In genomic region chr7:32496052-32496813, GRCh38 we compare ENCODE assay signal across 8 cellular contexts. TPM values are rescaled to one million over a fixed set of nuclear protein-coding genes. Genes with fewer than 3 reads are reported as not detected.
DNase-seq lines count a peak whose midpoint lies in the region; ATAC-seq and TF ChIP-seq lines count a peak whose summit lies in the region.

No MANE protein-coding gene starts in this region.

- H3K27me3 ChIP-seq in heart right ventricle (no peaks in the 10 kb centered on the region), Panc1 (ENCODE audit: control insufficient read depth, insufficient read depth, low read length) (no peaks in the 10 kb centered on the region), ovary (no peaks in the 10 kb centered on the region)

- H3K27ac ChIP-seq in heart right ventricle: peak overlapping the region; percentile 84 to 100 (median 98)
- peak overlapping the region; percentile 91 for H3K27ac ChIP-seq in Panc1 (ENCODE audit: low read length)
- H3K27ac ChIP-seq in epithelial cell of prostate: peak overlapping the region; percentile 89
- peak overlapping the region in 1 of 2 donors; percentile 87 for H3K27ac ChIP-seq in ovary

- CTCF ChIA-PET in Panc1 (lab: Charles Lee): no interaction called here

- intact Hi-C loops in heart right ventricle (cut with DNase I) (loop anchor here in 7 of 10 donors (5.0 to 10.0 kb wide), 7 partner anchors 41 to 559 kb away; partner anchors contain the start of genes FKBP9 (in 1 of the 7) and KBTBD2 (in 1 of the 7)), Right ventricle myocardium inferior (cut with DNase I) (no loop called here), Panc1 (cut with micrococcal nuclease; ENCODE audit: unreplicated experiment) (loop anchor here (10.0 kb wide), 2 partner anchors 69 to 169 kb away; no protein-coding TSS in a partner anchor), ovary (cut with DNase I) (no loop called here)

- peaks cover 0 to 42% (median 31%) of the 10 kb centered on the region in 9 donors for H3K4me1 ChIP-seq in heart right ventricle
- H3K4me1 ChIP-seq in Panc1 (ENCODE audit: control insufficient read depth, insufficient read depth, low read length): peaks cover 14% of the 10 kb centered on the region
- H3K4me1 ChIP-seq in ovary (ENCODE audit: insufficient read depth): peaks cover 2% of the 10 kb centered on the region

- H3K9me3 ChIP-seq in heart right ventricle (peaks cover 0 to 6% (median 0%) of the 10 kb centered on the region in 11 donors), Panc1 (ENCODE audit: control insufficient read depth, insufficient read depth, low read depth, low read length) (no peaks in the 10 kb centered on the region), ovary (no peaks in the 10 kb centered on the region)

- ATAC-seq in heart right ventricle (no peak), Right ventricle myocardium inferior (no peak), Panc1 (no peak), GM18870 (IDR thresholded peaks at IDR 0.05; ENCODE audit: unreplicated experiment) (no peak), GM18498 (IDR thresholded peaks at IDR 0.05; ENCODE audit: unreplicated experiment) (no peak)

- DNase-seq in heart right ventricle: no peak
- no peak for DNase-seq in Right ventricle myocardium inferior (ENCODE audit: missing footprints)
- DNase-seq in Panc1 (ENCODE audit: low read depth, low spot score): no peak
- DNase-seq in epithelial cell of prostate (ENCODE audit: low read depth, low spot score): no peak
- no peak for DNase-seq in ovary
- DNase-seq in NOMO-1 treated with dmso at 0.1 percent for 144 hours (lab: John Stamatoyannopoulos, UW; ENCODE audit: unreplicated experiment): no peak

- BruUV-seq in Panc1 (replicated peaks; lab: Mats Ljungman, UMichigan): TSS peak; percentile 87

- 6 to 7% methylated on average over 10 of the region's 10 CpGs for WGBS in heart right ventricle, 2 donors
- WGBS in ovary, 3 donors: 3 to 6% (median 4%) methylated on average over 10 of the region's 10 CpGs

- H3K4me3 ChIP-seq in heart right ventricle (peak overlapping the region; percentile 74 to 100 (median 94)), Panc1 (ENCODE audit: low read depth in 2 of 2, low read length in 2 of 2) (peak overlapping the region; percentile 79), ovary (peak overlapping the region; percentile 78)

- H3K36me3 ChIP-seq in heart right ventricle (peaks cover 0 to 8% (median 0%) of the 10 kb centered on the region in 9 donors), Panc1 (ENCODE audit: control insufficient read depth, insufficient read depth, low read length) (no peaks in the 10 kb centered on the region; the same call in 1 of the 2 replicates), ovary (no peaks in the 10 kb centered on the region)

- TF ChIP-seq CTCF in heart right ventricle (IDR thresholded peaks at IDR 0.05): no peak
- no peak for TF ChIP-seq CTCF in Panc1 (IDR thresholded peaks at IDR 0.05)
- no peak for TF ChIP-seq CTCF in ovary (IDR thresholded peaks at IDR 0.05)

- TF ChIP-seq POLR2A in ovary (IDR thresholded peaks at IDR 0.05): no peak

- POLR2A ChIA-PET in Panc1 (lab: Charles Lee): interaction anchor here (0.6 to 0.7 kb wide), 3 partner anchors 36 to 550 kb away, joined by 3 to 7 read pairs (median 4); no protein-coding TSS in a partner anchor

- TF ChIP-seq EP300 in ovary (IDR thresholded peaks at IDR 0.05): no peak

- in situ Hi-C loops in Panc1 (cut with HindIII; ENCODE audit: low pct_unique_long_range_greater_than_20kb, low sequenced_read_pairs): no loop called here

RNA-seq across cellular contexts. Expression of gene AVL9, which starts 0.9 kb away (rescaled TPM):
- 10 to 100 TPM; 11.1 to 21.7 (median 15.3) TPM for total RNA-seq in heart right ventricle
- 1 to 10 TPM; 6.3 to 6.7 TPM for polyA plus RNA-seq in heart right ventricle
- total RNA-seq in Right ventricle myocardium inferior: 14.4 TPM
- total RNA-seq in Panc1 (2021; ENCODE audit: unreplicated experiment): 66.6 TPM
- polyA plus RNA-seq in Panc1 (2012; ENCODE audit: insufficient read length): 22.3 TPM
- total RNA-seq in ovary: 10 to 100 TPM; 20.1 to 34.4 (median 26.1) TPM
- polyA plus RNA-seq in ovary: 10 to 100 TPM in 1 of 2 donors, 1 to 10 TPM in 1; 6.8 to 14.0 TPM

RNA-seq across cellular contexts. Expression of gene LSM5, which starts 6.1 kb away (rescaled TPM):
- total RNA-seq in heart right ventricle (10 to 100 TPM; 36.1 to 49.8 (median 40.9) TPM), Right ventricle myocardium inferior (39.2 TPM), Panc1 (2021; ENCODE audit: unreplicated experiment) (109 TPM), ovary (10 to 100 TPM; 18.4 to 43.8 (median 29.6) TPM)
- polyA plus RNA-seq in heart right ventricle (10 to 100 TPM; 36.1 to 58.3 TPM), ovary (10 to 100 TPM; 45.3 to 59.8 TPM)
- polyA plus RNA-seq in Panc1 (2012; ENCODE audit: insufficient read length): 67.8 TPM

Comparison
In these comparisons a context has a peak if more than half of its experiments do, and no peak if none do; other contexts are left out.
1. intact Hi-C loops: an anchor here in heart right ventricle (5.0 to 10.0 kb wide) and Panc1 (10.0 kb wide); none called in Right ventricle myocardium inferior and ovary.